In the genomic region with DNA sequence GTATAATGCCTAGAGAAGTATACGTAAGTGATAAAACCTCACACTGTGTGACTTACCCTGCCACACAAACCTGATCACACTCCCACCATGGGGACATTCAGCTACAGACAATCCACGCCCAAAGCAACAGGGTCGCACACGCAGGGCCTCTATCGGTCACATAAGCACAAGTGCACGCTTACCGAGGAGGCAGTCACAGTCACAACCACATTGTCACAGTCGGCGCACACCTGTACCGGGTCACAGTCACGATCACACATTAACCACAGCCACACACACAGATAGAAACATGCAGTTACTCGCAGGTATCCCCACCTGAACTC, we compare ENCODE assay signal across 8 cellular contexts. TPM values are rescaled to one million over a fixed set of nuclear protein-coding genes. Genes with fewer than 3 reads are reported as not detected.
DNase-seq lines count a peak whose midpoint lies in the region; ATAC-seq and TF ChIP-seq lines count a peak whose summit lies in the region.

No MANE protein-coding gene starts in this region.

- DNase-seq in SKM-1 treated with dmso at 0.1 percent for 144 hours (lab: John Stamatoyannopoulos, UW; ENCODE audit: unreplicated experiment) (peak; percentile 38), SKM-1 (lab: John Stamatoyannopoulos, UW; ENCODE audit: unreplicated experiment) (no peak), NCI-H2171 (lab: John Stamatoyannopoulos, UW) (peak; percentile 32), cardiac muscle cell (ENCODE audit: low read depth in 1 of 2, low spot score in 1 of 2) (peak in 1 of 2 donors; percentile 14), sigmoid colon (no peak)
- no peak for DNase-seq in activated T-helper 2 cell treated with anti-CD3 and anti-CD28 coated beads, Interferon-gamma antibody, Interleukin-2, Interleukin-4, amounts not matched to agents 10 μg/mL and 5 μg/mL and 100 μg/mL, durations not matched to agents 14 hours and 24 hours and 36 hours (ENCODE audit: low spot score)

- peak overlapping the region; percentile 93 for H3K4me3 Mint-ChIP-seq in activated T-helper 2 cell treated with anti-CD3 and anti-CD28 coated beads, Interferon-gamma antibody, Interleukin-2, Interleukin-4, amounts not matched to agents 10 μg/mL and 5 μg/mL and 100 μg/mL, durations not matched to agents 14 hours and 24 hours and 36 hours (ENCODE audit: low read depth)

- no peak for TF ChIP-seq POLR2A in sigmoid colon (IDR thresholded peaks at IDR 0.05)

- peak overlapping the region; percentile 83 for H3K4me3 ChIP-seq in cardiac muscle cell
- H3K4me3 ChIP-seq in sigmoid colon = peak overlapping the region; percentile 67 to 81 (median 72)

- intact Hi-C loops in activated T-helper 2 cell treated with anti-CD3 and anti-CD28 coated beads, Interferon-gamma antibody, Interleukin-2, Interleukin-4, amounts not matched to agents 10 μg/mL and 5 μg/mL and 100 μg/mL, durations not matched to agents 14 hours and 24 hours and 36 hours (cut with micrococcal nuclease) = loop anchor here (1.0 to 10.0 kb wide), 10 partner anchors 40 to 886 kb away; a partner anchor contains a TSS
- intact Hi-C loops in sigmoid colon (cut with DNase I) = loop anchor here (1.0 to 5.0 kb wide), 6 partner anchors 40 to 276 kb away; a partner anchor contains a TSS

- H3K4me1 Mint-ChIP-seq in activated T-helper 2 cell treated with anti-CD3 and anti-CD28 coated beads, Interferon-gamma antibody, Interleukin-2, Interleukin-4, amounts not matched to agents 10 μg/mL and 5 μg/mL and 100 μg/mL, durations not matched to agents 14 hours and 24 hours and 36 hours (ENCODE audit: low read depth) = peaks cover 19% of the 10 kb centered on the region

- H3K9me3 ChIP-seq in cardiac muscle cell (ENCODE audit: low read depth) (no peaks in the 10 kb centered on the region), sigmoid colon (no peaks in the 10 kb centered on the region)

- H3K36me3 ChIP-seq in cardiac muscle cell (no peaks in the 10 kb centered on the region), sigmoid colon (peaks cover 0 to 4% (median 0%) of the 10 kb centered on the region in 4 donors)

- H3K36me3 Mint-ChIP-seq in activated T-helper 2 cell treated with anti-CD3 and anti-CD28 coated beads, Interferon-gamma antibody, Interleukin-2, Interleukin-4, amounts not matched to agents 10 μg/mL and 5 μg/mL and 100 μg/mL, durations not matched to agents 14 hours and 24 hours and 36 hours (ENCODE audit: low read depth) = peaks cover 33% of the 10 kb centered on the region

- no peaks in the 10 kb centered on the region for H3K27me3 Mint-ChIP-seq in activated T-helper 2 cell treated with anti-CD3 and anti-CD28 coated beads, Interferon-gamma antibody, Interleukin-2, Interleukin-4, amounts not matched to agents 10 μg/mL and 5 μg/mL and 100 μg/mL, durations not matched to agents 14 hours and 24 hours and 36 hours (ENCODE audit: low read depth)

- WGBS in sigmoid colon, 2 donors = 0 to 1% methylated on average over 12 of the region's 12 CpGs

- H3K27ac ChIP-seq in cardiac muscle cell (peak overlapping the region; percentile 99), sigmoid colon (peak overlapping the region; percentile 91 to 96 (median 94))

- peaks cover 32% of the 10 kb centered on the region for H3K9me3 Mint-ChIP-seq in activated T-helper 2 cell treated with anti-CD3 and anti-CD28 coated beads, Interferon-gamma antibody, Interleukin-2, Interleukin-4, amounts not matched to agents 10 μg/mL and 5 μg/mL and 100 μg/mL, durations not matched to agents 14 hours and 24 hours and 36 hours

- peak; percentile 15 for ATAC-seq in HG02588 (IDR thresholded peaks at IDR 0.05; ENCODE audit: unreplicated experiment)
- ATAC-seq in HG03159 (IDR thresholded peaks at IDR 0.05; ENCODE audit: unreplicated experiment) = no peak

- TF ChIP-seq CTCF in cardiac muscle cell (IDR thresholded peaks at IDR 0.05; ENCODE audit: low read depth, low read length) = no peak
- no peak for TF ChIP-seq CTCF in sigmoid colon (IDR thresholded peaks at IDR 0.05)

- H3K27me3 ChIP-seq in cardiac muscle cell (no peaks in the 10 kb centered on the region), sigmoid colon (no peaks in the 10 kb centered on the region)

- H3K27ac Mint-ChIP-seq in activated T-helper 2 cell treated with anti-CD3 and anti-CD28 coated beads, Interferon-gamma antibody, Interleukin-2, Interleukin-4, amounts not matched to agents 10 μg/mL and 5 μg/mL and 100 μg/mL, durations not matched to agents 14 hours and 24 hours and 36 hours = peak overlapping the region; percentile 97

- TF ChIP-seq EP300 in sigmoid colon (IDR thresholded peaks at IDR 0.05) = no peak

- H3K4me1 ChIP-seq in cardiac muscle cell (ENCODE audit: low read depth) (no peaks in the 10 kb centered on the region), sigmoid colon (peaks cover 0 to 20% (median 15%) of the 10 kb centered on the region in 4 donors)

RNA-seq across cellular contexts. Expression of a gene that starts 0.6 kb away (rescaled TPM):
- total RNA-seq in activated T-helper 2 cell treated with anti-CD3 and anti-CD28 coated beads, Interferon-gamma antibody, Interleukin-2, Interleukin-4, amounts not matched to agents 10 μg/mL and 5 μg/mL and 100 μg/mL, durations not matched to agents 14 hours and 24 hours and 36 hours = 7.3 and 7.7 TPM in 2 replicates
- total RNA-seq in cardiac muscle cell = 8.6 and 9.7 TPM in 2 replicates
- polyA plus RNA-seq in cardiac muscle cell = 5.2 and 13.2 TPM in 2 replicates
- total RNA-seq in sigmoid colon = 10 to 100 TPM; 15.5 to 21.6 (median 18.4) TPM
- 1 to 10 TPM; 1.6 to 3.9 (median 2.4) TPM for polyA plus RNA-seq in sigmoid colon

RNA-seq across cellular contexts. Expression of a gene that starts 39.3 kb away (rescaled TPM):
- 6.2 and 7.1 TPM in 2 replicates for total RNA-seq in activated T-helper 2 cell treated with anti-CD3 and anti-CD28 coated beads, Interferon-gamma antibody, Interleukin-2, Interleukin-4, amounts not matched to agents 10 μg/mL and 5 μg/mL and 100 μg/mL, durations not matched to agents 14 hours and 24 hours and 36 hours
- total RNA-seq in cardiac muscle cell = 10.5 and 12.3 TPM in 2 replicates
- polyA plus RNA-seq in cardiac muscle cell = 17.5 and 32.0 TPM in 2 replicates
- total RNA-seq in sigmoid colon = 10 to 100 TPM in 3 of 4 donors, 1 to 10 TPM in 1; 5.7 to 11.9 (median 11.0) TPM
- polyA plus RNA-seq in sigmoid colon = 1 to 10 TPM; 1.8 to 3.5 (median 2.8) TPM

Comparison
In these comparisons a context has a peak if more than half of its experiments do, and no peak if none do; other contexts are left out.
1. DNase-seq: peak in SKM-1 treated with dmso at 0.1 percent for 144 hours (single experiment) and NCI-H2171 (single experiment); none in SKM-1 (single experiment), activated T-helper 2 cell treated with anti-CD3 and anti-CD28 coated beads, Interferon-gamma antibody, Interleukin-2, Interleukin-4, amounts not matched to agents 10 μg/mL and 5 μg/mL and 100 μg/mL, durations not matched to agents 14 hours and 24 hours and 36 hours (single experiment) and sigmoid colon (single experiment).